In the genomic region with DNA sequence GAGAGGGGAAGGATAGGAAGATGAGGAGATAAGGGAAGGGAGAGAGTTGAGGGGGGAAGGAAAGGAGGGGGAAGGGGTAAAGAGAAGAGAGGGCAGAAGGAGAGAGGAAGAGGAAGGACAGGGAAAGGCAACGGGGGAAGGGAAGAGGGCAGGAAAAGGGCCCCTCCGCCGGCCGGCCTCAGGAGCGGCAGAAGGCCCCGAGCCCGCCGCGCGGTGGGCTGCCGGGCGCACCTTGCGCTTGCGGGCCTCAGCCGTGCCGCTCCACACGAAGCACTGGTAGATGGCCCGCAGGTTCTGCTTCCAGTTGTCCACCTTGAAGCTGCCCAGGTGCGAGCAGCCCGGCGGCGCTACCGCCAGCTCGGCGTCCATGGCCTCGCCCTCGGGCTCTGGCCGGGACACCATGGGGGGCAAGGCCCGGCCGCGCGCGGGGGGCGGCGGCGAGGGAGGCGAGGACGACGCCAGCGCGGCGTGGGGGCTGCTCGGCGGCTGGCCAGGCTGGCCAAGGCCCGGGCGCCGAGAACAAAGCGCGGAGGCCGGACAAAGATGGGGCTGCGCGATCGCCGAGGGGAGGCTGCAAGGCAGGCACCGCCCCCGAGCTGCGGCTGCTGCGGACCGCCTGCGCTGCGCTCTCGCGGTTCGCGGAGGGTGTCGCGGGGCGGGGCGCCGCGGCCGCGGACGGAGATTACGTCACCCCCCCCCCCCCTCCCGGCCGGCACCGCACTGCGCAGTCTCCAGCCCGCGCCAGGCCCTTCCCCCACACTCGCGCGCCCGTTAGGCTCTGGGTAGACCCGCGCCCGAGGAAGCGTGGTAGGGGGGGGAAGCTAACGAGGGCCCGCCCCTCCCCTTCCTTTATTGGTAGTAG, we compare ENCODE assay signal across 8 cellular contexts. TPM values are rescaled to one million over a fixed set of nuclear protein-coding genes. Genes with fewer than 3 reads are reported as not detected.
DNase-seq lines count a peak whose midpoint lies in the region; ATAC-seq and TF ChIP-seq lines count a peak whose summit lies in the region.

Gene USP22, minus strand, starts transcription at position 578 of the 862 bp plus-strand sequence. Its CDS starts 176 bp downstream, at position 402.

- CTCF ChIA-PET in AG04449 (lab: Yijun Ruan, JAX) = interaction anchor here (0.7 to 3.3 kb wide), 13 partner anchors 9 to 276 kb away, joined by 3 to 24 read pairs (median 7); no protein-coding TSS in a partner anchor

- peak within 1 kb of the TSS; percentile 85 for H3K4me3 ChIP-seq in AG04449 (ENCODE audit: low read depth, low read length)

- in situ Hi-C loops in ACHN (cut with HindIII; ENCODE audit: low pct_ligation_motif_present, low pct_unique_long_range_greater_than_20kb, low sequenced_read_pairs) = no loop called here

- POLR2A ChIA-PET in AG04449 (lab: Yijun Ruan, JAX) = interaction anchor here (0.6 to 1.9 kb wide), 8 partner anchors 9 to 1170 kb away, joined by 3 to 9 read pairs (median 4); partner anchors contain the start of gene NATD1

- peak within 1 kb of the TSS; percentile 99 to 100 for H3K4me3 Mint-ChIP-seq in activated T-cell treated with anti-CD3 and anti-CD28 coated beads, Interleukin-2, amount 50 U/mL, for 72 hours

- H3K4me1 Mint-ChIP-seq in activated T-cell treated with anti-CD3 and anti-CD28 coated beads, Interleukin-2, amount 50 U/mL, for 72 hours (ENCODE audit: low read depth) = peaks cover 39% of the 10 kb centered on the region

- no peak for TF ChIP-seq CTCF in AG04449 (IDR thresholded peaks at IDR 0.05; ENCODE audit: insufficient read depth, low read length, missing control alignments)

- ATAC-seq in GM18499 (IDR thresholded peaks at IDR 0.05; ENCODE audit: insufficient read depth, unreplicated experiment) = peak; percentile 23
- ATAC-seq in HG02798 (IDR thresholded peaks at IDR 0.05; ENCODE audit: poor library complexity, unreplicated experiment) = peak; percentile 67
- ATAC-seq in activated T-cell treated with anti-CD3 and anti-CD28 coated beads, Interleukin-2, amount 50 U/mL, for 72 hours (replicated peaks in 1 of 2) = peak; percentile 68

- peaks cover 0 to 5% of the 10 kb centered on the region in 2 donors for H3K36me3 Mint-ChIP-seq in activated T-cell treated with anti-CD3 and anti-CD28 coated beads, Interleukin-2, amount 50 U/mL, for 72 hours (ENCODE audit: insufficient read depth in 2 of 2)

- peak within 1 kb of the TSS; percentile 99 for H3K27ac Mint-ChIP-seq in activated T-cell treated with anti-CD3 and anti-CD28 coated beads, Interleukin-2, amount 50 U/mL, for 72 hours

- no peaks in the 10 kb centered on the region for H3K27me3 Mint-ChIP-seq in activated T-cell treated with anti-CD3 and anti-CD28 coated beads, Interleukin-2, amount 50 U/mL, for 72 hours (ENCODE audit: low read depth)

- DNase-seq in AG04449 (ENCODE audit: low read depth, low spot score) (no peak), NCI-H460 (ENCODE audit: extremely low read depth, low read depth) (no peak), germinal center (ENCODE audit: low spot score) (peak; percentile 94), occipital lobe (lab: John Stamatoyannopoulos, UW) (no peak), ACHN (no peak)
- DNase-seq in activated T-cell treated with anti-CD3 and anti-CD28 coated beads, Interleukin-2, amount 50 U/mL, for 72 hours = peak; percentile 43 to 96

- no peaks in the 10 kb centered on the region for H3K9me3 Mint-ChIP-seq in activated T-cell treated with anti-CD3 and anti-CD28 coated beads, Interleukin-2, amount 50 U/mL, for 72 hours

RNA-seq across cellular contexts. Expression of gene USP22, which starts in this region (rescaled TPM):
- total RNA-seq in NCI-H460 (2014; rRNA removed; shearing (Covaris generic)) = 125 and 148 TPM in 2 replicates
- 111 and 124 TPM in 2 replicates for polyA plus RNA-seq in NCI-H460 (2014; cell fraction: nucleus; rRNA removed)
- 100 to 1,000 TPM; 175 to 195 TPM for total RNA-seq in activated T-cell treated with anti-CD3 and anti-CD28 coated beads, Interleukin-2, amount 50 U/mL, for 72 hours
- total RNA-seq in occipital lobe = 342 TPM

Comparison
In these comparisons a context has a peak if more than half of its experiments do, and no peak if none do; other contexts are left out.
1. DNase-seq: peak in activated T-cell treated with anti-CD3 and anti-CD28 coated beads, Interleukin-2, amount 50 U/mL, for 72 hours (2 of 2) and germinal center (single experiment); none in AG04449 (single experiment), NCI-H460 (single experiment), occipital lobe (single experiment) and ACHN (single experiment).
2. Peak in every context shown above with its lines, with median percentiles within 50 percentile points of each other: ATAC-seq.